In the genomic region with DNA sequence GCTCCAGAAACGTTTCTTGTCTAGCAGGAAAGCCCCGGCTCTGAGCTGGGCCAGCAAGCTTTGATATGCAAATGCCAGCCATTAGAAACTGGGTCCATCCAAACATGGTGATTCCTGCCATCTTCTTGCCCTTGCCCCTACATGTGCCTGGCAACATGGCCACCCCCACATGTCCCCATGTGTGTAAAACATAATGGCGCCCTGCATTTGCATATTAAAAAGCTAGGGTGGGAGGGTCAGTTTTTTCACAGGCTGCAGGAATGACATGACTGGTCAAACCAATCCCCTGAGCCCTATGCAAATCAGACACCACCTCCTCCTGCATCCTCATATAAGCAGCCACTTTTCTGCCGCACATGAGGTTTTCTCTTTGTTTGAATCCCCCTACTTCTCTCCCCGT, we compare ENCODE assay signal across 1 cellular context.
TF ChIP-seq lines count a peak whose summit lies in the region.

No MANE protein-coding gene starts in this region.

TF ChIP-seq in H1, 55 proteins besides CTCF, POLR2A, EP300 and RAD21:
- TF ChIP-seq TBP (IDR thresholded peaks at IDR 0.05; ENCODE audit: low read depth, low read length): no peak
- peak; percentile 20; the same call in 1 of the 2 replicates for TF ChIP-seq E2F6 (IDR thresholded peaks at IDR 0.05)
- TF ChIP-seq SRF (IDR thresholded peaks at IDR 0.05; ENCODE audit: low read depth, low read length): no peak
- TF ChIP-seq, protein P1, sequence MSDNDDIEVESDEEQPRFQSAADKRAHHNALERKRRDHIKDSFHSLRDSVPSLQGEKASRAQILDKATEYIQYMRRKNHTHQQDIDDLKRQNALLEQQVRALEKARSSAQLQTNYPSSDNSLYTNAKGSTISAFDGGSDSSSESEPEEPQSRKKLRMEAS (IDR thresholded peaks at IDR 0.05): peak; percentile 84
- no peak for TF ChIP-seq ATF3 (IDR thresholded peaks at IDR 0.05; ENCODE audit: insufficient read depth, low read depth, low read length)
- no peak for TF ChIP-seq JUN (IDR thresholded peaks at IDR 0.05; ENCODE audit: low read depth, low read length)
- no peak for TF ChIP-seq FOSL1 (IDR thresholded peaks at IDR 0.05; ENCODE audit: insufficient read depth, low read depth, low read length)
- no peak for TF ChIP-seq SAP30 (IDR thresholded peaks at IDR 0.05; ENCODE audit: insufficient read depth, insufficient replicate concordance, low read length)
- no peak for TF ChIP-seq CTBP2 (IDR thresholded peaks at IDR 0.05; ENCODE audit: borderline replicate concordance, insufficient read depth, insufficient read length, low read length)
- TF ChIP-seq TAF7 (optimal IDR thresholded peaks at IDR 0.05; ENCODE audit: borderline replicate concordance, low read depth, low read length): no peak
- TF ChIP-seq POLR2AphosphoS5 (IDR thresholded peaks at IDR 0.05; ENCODE audit: low read depth, low read length): no peak
- no peak for TF ChIP-seq HDAC6 (IDR thresholded peaks at IDR 0.05; ENCODE audit: low read depth, low read length)
- no peak for TF ChIP-seq POU5F1 (IDR thresholded peaks at IDR 0.05; ENCODE audit: low read depth, low read length)
- TF ChIP-seq YY1 (IDR thresholded peaks at IDR 0.05; ENCODE audit: low read depth, low read length): peak; percentile 80
- TF ChIP-seq CREB1 (IDR thresholded peaks at IDR 0.05): no peak
